22 cellular contexts compared by ENCODE assay signal in the genomic region with DNA sequence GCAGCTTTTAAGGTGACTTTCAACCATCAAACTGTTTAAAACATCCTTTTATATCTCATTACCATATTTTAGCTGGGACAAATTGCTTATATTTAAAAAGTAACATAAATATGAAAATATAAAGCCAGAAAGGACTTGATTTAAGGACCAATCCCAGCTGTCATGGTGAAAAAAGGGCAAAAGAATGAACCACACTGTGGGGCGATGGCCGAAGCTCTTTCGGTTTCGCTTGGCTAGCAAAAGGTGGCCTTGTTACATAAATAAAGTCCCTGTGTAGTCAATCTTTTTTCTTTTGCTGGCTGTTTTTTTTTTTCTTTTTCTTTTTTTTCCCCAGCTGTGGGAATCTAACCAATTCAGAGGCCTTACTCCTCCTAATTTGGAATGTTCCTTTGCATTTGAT. TPM values are rescaled to one million over a fixed set of nuclear protein-coding genes. Genes with fewer than 3 reads are reported as not detected.
DNase-seq lines count a peak whose midpoint lies in the region; ATAC-seq, FAIRE-seq and TF ChIP-seq lines count a peak whose summit lies in the region.
"Had no signal": no experiment of that assay in that cellular context is flagged by ENCODE, and none has a peak within 500 bp of the region (broad histone marks: within the 10 kb centered on the region; RNA-seq: fewer than 3 reads in every experiment).

No MANE protein-coding gene starts in this region.

- H4K20me1 ChIP-seq in HepG2 (ENCODE audit: insufficient read depth, low read length) (no peaks in the 10 kb centered on the region), PC-3 (ENCODE audit: low read length) (no peaks in the 10 kb centered on the region)

- TF ChIP-seq POLR2A in HepG2 (IDR thresholded peaks at IDR 0.05; ENCODE audit: insufficient read depth in 1 of 2, low read depth in 2 of 2, low read length in 2 of 2): no peak

- no peak overlapping the region for H3K4me3 ChIP-seq in HepG2 (replicated peaks in 1 of 3; ENCODE audit: insufficient read depth in 1 of 3, low read depth in 2 of 3, low read length in 3 of 3)
- no peak overlapping the region for H3K4me3 ChIP-seq in PC-3 (ENCODE audit: low read length)
- H3K4me3 ChIP-seq: A549, K562, MG63 had no signal

- H3K4me1 ChIP-seq in HepG2 (ENCODE audit: insufficient read depth, low read length) (peaks cover 9% of the 10 kb centered on the region), PC-3 (ENCODE audit: insufficient read depth, low read length) (peaks cover 9% of the 10 kb centered on the region)

- H3K9ac ChIP-seq in HepG2 (ENCODE audit: insufficient read depth, low read depth, low read length): no peak overlapping the region
- no peak overlapping the region for H3K9ac ChIP-seq in PC-3 (ENCODE audit: low read length)

- 98% methylated on average over 4 of the region's 4 CpGs for WGBS in HepG2 (ENCODE audit: low lambda C conversion rate)

- H3K27me3 ChIP-seq in HepG2 (ENCODE audit: control insufficient read depth in 1 of 2, insufficient read depth in 2 of 2, low read length in 2 of 2) (no peaks in the 10 kb centered on the region), PC-3 (ENCODE audit: low read length) (no peaks in the 10 kb centered on the region)
- H3K27me3 ChIP-seq: MG63 had no signal

- peak overlapping the region; percentile 73 for H3K27ac ChIP-seq in caudate nucleus (ENCODE audit: low read depth, low read length)
- H3K27ac ChIP-seq in HepG2 (ENCODE audit: extremely low read length, insufficient read depth, low read length): no peak overlapping the region
- no peak overlapping the region for H3K27ac ChIP-seq in PC-3 (ENCODE audit: low read length)
- H3K27ac ChIP-seq: A549 had no signal

- no peak for FAIRE-seq in HepG2 (lab: Jason Lieb, UNC)
- FAIRE-seq: A549, K562 had no signal

- TF ChIP-seq EP300 in HepG2 (IDR thresholded peaks at IDR 0.05; ENCODE audit: low read depth in 2 of 2, low read length in 2 of 2) (no peak), HepG2 (CRISPR knock-in tag; IDR thresholded peaks at IDR 0.05; ENCODE audit: borderline replicate concordance) (no peak)

- H3F3A ChIP-seq in PC-3 (ENCODE audit: low read length, unreplicated experiment): no peaks in the 10 kb centered on the region

- intact Hi-C loops in HepG2 (cut with micrococcal nuclease; ENCODE audit: unreplicated experiment) (no loop called here), PC-3 (cut with micrococcal nuclease) (no loop called here)

- BruUV-seq in HepG2 (replicated peaks; lab: Mats Ljungman, UMichigan): no TSS peak
- BruUV-seq in PC-3 (replicated peaks; lab: Mats Ljungman, UMichigan): no TSS peak

- H2AFZ ChIP-seq in HepG2 (ENCODE audit: low read length) (no peak overlapping the region), PC-3 (ENCODE audit: low read length) (no peak overlapping the region)

- TF ChIP-seq RAD21 in HepG2 (CRISPR knock-in tag; IDR thresholded peaks at IDR 0.05): no peak

- peak; percentile 18 for DNase-seq in LoVo (ENCODE audit: low spot score)
- peak in 3 of 61 donors; percentile 3 to 12 (median 7) for DNase-seq in caudate nucleus (lab: John Stamatoyannopoulos, UW)
- DNase-seq in HepG2 (ENCODE audit: low spot score): no peak
- peak; percentile 64 for DNase-seq in pons (ENCODE audit: low spot score)
- no peak for DNase-seq in NAMALWA (ENCODE audit: low spot score)
- no peak for DNase-seq in NCI-H774 (lab: John Stamatoyannopoulos, UW)
- no peak for DNase-seq in NCI-H1105 treated with DMSO at 0.1 percent for 48 hours (lab: John Stamatoyannopoulos, UW)
- DNase-seq in PC-3: no peak
- DNase-seq: activated CD4-positive, alpha-beta T cell treated with anti-CD3 and anti-CD28 coated beads for 36 hours; activated gamma-delta T cell; activated T-cell treated with anti-CD3 and anti-CD28 coated beads, Interleukin-2, amount 50 U/mL, for 24 hours; AML-193; CD4-positive, alpha-beta memory T cell; HCEC 1CT; islet precursor cell; MG63; NCI-H1436 treated with DMSO at 0.1 percent for 48 hours; NCI-H446; NCI-H82; trophoblast cell had no signal

- CTCF ChIA-PET in HepG2 (lab: Yijun Ruan, JAX; ENCODE audit: low intra/inter-chr PET ratio, low total read pairs): no interaction called here
- CTCF ChIA-PET in PC-3 (lab: Charles Lee): no interaction called here

- TF ChIP-seq CTCF in HepG2 (CRISPR knock-in tag; IDR thresholded peaks at IDR 0.05) (no peak), PC-3 (conservative IDR thresholded peaks at IDR 0.05; ENCODE audit: low read depth, low read length) (no peak)

- no peaks in the 10 kb centered on the region for H3K9me2 ChIP-seq in PC-3 (replicated peaks; ENCODE audit: low read length)

- no peaks in the 10 kb centered on the region for H3K79me2 ChIP-seq in HepG2 (ENCODE audit: insufficient read depth, low read length)
- H3K79me2 ChIP-seq in PC-3 (ENCODE audit: low read length): no peaks in the 10 kb centered on the region

- H3K4me2 ChIP-seq in HepG2 (ENCODE audit: low read depth, low read length) (no peak overlapping the region), PC-3 (ENCODE audit: low read length) (no peak overlapping the region)
- H3K4me2 ChIP-seq: A549 had no signal

- H3K36me3 ChIP-seq in HepG2 (replicated peaks in 1 of 2; ENCODE audit: control insufficient read depth in 1 of 2, insufficient read depth in 2 of 2, low read length in 2 of 2) (no peaks in the 10 kb centered on the region), PC-3 (ENCODE audit: low read depth, low read length) (no peaks in the 10 kb centered on the region)
- H3K36me3 ChIP-seq: MG63 had no signal

- H3K9me3 ChIP-seq in HepG2 (ENCODE audit: low read length): no peaks in the 10 kb centered on the region
- no peaks in the 10 kb centered on the region for H3K9me3 ChIP-seq in PC-3 (ENCODE audit: low read length)
- H3K9me3 ChIP-seq: A549, MG63 had no signal

- no peak for ATAC-seq in HepG2
- ATAC-seq in PC-3: no peak
- ATAC-seq: A549; activated CD4-positive, alpha-beta T cell treated with anti-CD3 and anti-CD28 coated beads for 36 hours; K562 had no signal

- in situ Hi-C loops in HepG2 (cut with HindIII; ENCODE audit: extremely low pct_ligation_motif_present, low pct_unique_long_range_greater_than_20kb): no loop called here

- POLR2A ChIA-PET in HepG2 (lab: Yijun Ruan, JAX): interaction anchor here (1.8 kb wide), 1 partner anchor 278 kb away, joined by 5 read pairs; a partner anchor contains a TSS
- POLR2A ChIA-PET in PC-3 (lab: Charles Lee; ENCODE audit: unreplicated experiment): interaction anchor here (0.6 kb wide), 1 partner anchor 255 kb away, joined by 5 read pairs; no protein-coding TSS in a partner anchor

TF ChIP-seq in HepG2, 621 proteins besides CTCF, POLR2A, EP300 and RAD21:
- TF ChIP-seq POLR2AphosphoS5 (IDR thresholded peaks at IDR 0.05; ENCODE audit: low read depth, low read length) (0 out of 2 replicates have a peak, but pooled peaks have one; percentile 0), ZNF484 (CRISPR knock-in tag; IDR thresholded peaks at IDR 0.05; ENCODE audit: borderline replicate concordance, low read depth) (no peak)

RNA-seq across cellular contexts. Expression of a gene that starts 50.9 kb away (rescaled TPM):
- total RNA-seq in HepG2 (2016; rRNA removed; fragmentation: Illumina TruSeq; extraction: Trizol): 15.5 and 23.3 TPM in 2 replicates
- total RNA-seq in HepG2 (2016; cell fraction: cytosol; rRNA removed; fragmentation: Illumina TruSeq; extraction: Trizol; ENCODE audit: low read depth): 1.6 and 1.8 TPM in 2 replicates
- total RNA-seq in HepG2 (2016; cell fraction: insoluble cytoplasmic fraction; rRNA removed; fragmentation: Illumina TruSeq; extraction: Trizol): 17.5 and 22.7 TPM in 2 replicates
- 5.6 and 7.4 TPM in 2 replicates for total RNA-seq in HepG2 (2016; cell fraction: membrane; rRNA removed; fragmentation: Illumina TruSeq; extraction: Trizol)
- 12.8 and 13.0 TPM in 2 replicates for total RNA-seq in HepG2 (2016; cell fraction: nucleus; rRNA removed; fragmentation: Illumina TruSeq; extraction: Trizol)
- 15.2 and 16.9 TPM in 2 replicates for polyA plus RNA-seq in HepG2 (2011; rRNA removed)
- polyA plus RNA-seq in HepG2 (2011; cell fraction: cytosol; rRNA removed): 7.6 and 10.6 TPM in 2 replicates
- 8.6 and 9.8 TPM in 2 replicates for polyA plus RNA-seq in HepG2 (2011; cell fraction: nucleus; rRNA removed)
- polyA plus RNA-seq in HepG2 (2012): 13.5 and 16.7 TPM in 2 replicates
- 0.57 and 0.70 TPM in 2 replicates for polyA plus RNA-seq in HepG2 (2016; cell fraction: cytosol; fragmentation: Illumina TruSeq; extraction: Trizol; ENCODE audit: low read depth)
- 15.9 and 16.0 TPM in 2 replicates for polyA plus RNA-seq in HepG2 (2016; cell fraction: insoluble cytoplasmic fraction; fragmentation: Illumina TruSeq; extraction: Trizol; ENCODE audit: low read depth)
- polyA plus RNA-seq in HepG2 (2016; cell fraction: membrane; fragmentation: Illumina TruSeq; extraction: Trizol; ENCODE audit: low read depth): 2.2 and 2.6 TPM in 2 replicates
- 11.2 and 12.2 TPM in 2 replicates for polyA plus RNA-seq in HepG2 (2016; cell fraction: nucleus; fragmentation: Illumina TruSeq; extraction: Trizol; ENCODE audit: insufficient read depth, low read depth)
- 30.5 and 39.3 TPM in 2 replicates for polyA minus RNA-seq in HepG2 (2011; rRNA and poly(A)+ RNA removed; ENCODE audit: low replicate concordance)
- 12.7 and 15.8 TPM in 2 replicates for polyA minus RNA-seq in HepG2 (2011; cell fraction: cytosol; rRNA and poly(A)+ RNA removed)
- 34.8 and 39.1 TPM in 2 replicates for polyA minus RNA-seq in HepG2 (2011; cell fraction: nucleus; rRNA and poly(A)+ RNA removed)
- total RNA-seq in PC-3 (2014; rRNA removed): 21.9 and 26.9 TPM in 2 replicates

Comparison
In these comparisons a context has a peak if more than half of its experiments do, and no peak if none do; other contexts are left out.
1. DNase-seq: peak in LoVo (single experiment) and pons (single experiment); none in HepG2 (single experiment), NAMALWA (single experiment), NCI-H774 (single experiment), NCI-H1105 treated with DMSO at 0.1 percent for 48 hours (single experiment) and PC-3 (single experiment).